Comparison of ENCODE assay signal across 1 cellular context in the genomic region with DNA sequence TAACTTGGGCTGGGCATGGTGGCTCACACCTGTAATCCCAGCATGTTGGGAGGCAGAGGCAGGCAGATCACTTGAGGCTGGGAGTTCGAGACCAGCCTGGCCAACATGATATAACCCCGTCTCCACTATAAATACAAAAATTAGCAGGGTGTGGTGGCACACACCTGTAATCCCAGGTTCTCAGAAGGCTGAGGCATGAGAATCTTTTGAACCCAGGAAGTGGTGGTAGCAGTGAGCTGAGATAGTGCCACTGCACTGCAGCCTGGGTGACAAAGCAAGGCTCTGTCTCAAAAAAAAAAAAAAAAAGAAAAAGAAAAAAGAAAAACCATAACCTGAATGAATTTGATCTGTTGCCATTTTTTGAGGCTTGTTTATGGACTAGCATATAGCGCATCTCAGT. TPM values are rescaled to one million over a fixed set of nuclear protein-coding genes. Genes with fewer than 3 reads are reported as not detected.
"Had no signal": no experiment of that assay in that cellular context is flagged by ENCODE, and none has a peak within 500 bp of the region (broad histone marks: within the 10 kb centered on the region; RNA-seq: fewer than 3 reads in every experiment).

No MANE protein-coding gene starts in this region.

RNA-seq across cellular contexts. Expression of gene GPRC5A, which starts 44.6 kb away (rescaled TPM):
- polyA plus RNA-seq: IgD-negative memory B cell had no signal
